In genomic region chr3:188522115-188522514, GRCh38 we compare ENCODE assay signal across 24 cellular contexts.
DNase-seq lines count a peak whose midpoint lies in the region; ATAC-seq, FAIRE-seq and TF ChIP-seq lines count a peak whose summit lies in the region.
"Had no signal": no experiment of that assay in that cellular context is flagged by ENCODE, and none has a peak within 500 bp of the region (broad histone marks: within the 10 kb centered on the region; RNA-seq: fewer than 3 reads in every experiment).

No MANE protein-coding gene starts in this region.

- H2AFZ ChIP-seq in HepG2 (ENCODE audit: low read length), result no peak overlapping the region

- TF ChIP-seq EP300 in HepG2 (IDR thresholded peaks at IDR 0.05; ENCODE audit: low read depth in 2 of 2, low read length in 2 of 2) (no peak), HepG2 (CRISPR knock-in tag; IDR thresholded peaks at IDR 0.05; ENCODE audit: borderline replicate concordance) (no peak)

- H3K36me3 Mint-ChIP-seq in activated T-cell treated with anti-CD3 and anti-CD28 coated beads, Interleukin-2, amount 50 U/mL, for 72 hours (ENCODE audit: insufficient read depth in 2 of 2), result peaks cover 0 to 9% of the 10 kb centered on the region in 2 donors

- WGBS in liver, result 31% methylated on average over 3 of the region's 3 CpGs
- 95% methylated on average over 3 of the region's 3 CpGs for WGBS in HepG2 (ENCODE audit: low lambda C conversion rate)

- H4K20me1 ChIP-seq in HepG2 (ENCODE audit: insufficient read depth, low read length), result no peaks in the 10 kb centered on the region
- H4K20me1 ChIP-seq: BLaER1 treated with 17β-estradiol and CSF1 and Interleukin-3, amounts not matched to agents 10 nM and 100 nM had no signal

- H3K27ac ChIP-seq in liver (ENCODE audit: low read depth in 1 of 2, low read length in 2 of 2) (peak overlapping the region; percentile 21 to 23), HepG2 (ENCODE audit: extremely low read length, insufficient read depth, low read length) (no peak overlapping the region), tibial artery (peak overlapping the region; percentile 21 to 50)
- H3K27ac ChIP-seq: 22Rv1, A549, C4-2B had no signal

- in situ Hi-C loops in HepG2 (cut with HindIII; ENCODE audit: extremely low pct_ligation_motif_present, low pct_unique_long_range_greater_than_20kb), result no loop called here

- no peak overlapping the region for H3K4me2 ChIP-seq in HepG2 (ENCODE audit: low read depth, low read length)
- H3K4me2 ChIP-seq: A549 had no signal

- H3K4me3 Mint-ChIP-seq in activated T-cell treated with anti-CD3 and anti-CD28 coated beads, Interleukin-2, amount 50 U/mL, for 72 hours, result no peak overlapping the region
- H3K4me3 Mint-ChIP-seq: B cell; CD4-positive, alpha-beta T cell; CD8-positive, alpha-beta T cell had no signal

- peaks cover 0 to 3% of the 10 kb centered on the region in 2 donors for H3K9me3 Mint-ChIP-seq in activated T-cell treated with anti-CD3 and anti-CD28 coated beads, Interleukin-2, amount 50 U/mL, for 72 hours
- H3K9me3 Mint-ChIP-seq: CD4-positive, alpha-beta T cell; CD8-positive, alpha-beta T cell had no signal

- TF ChIP-seq CTCF in liver (IDR thresholded peaks at IDR 0.05; ENCODE audit: low read depth, low read length, missing input control), result no peak
- no peak for TF ChIP-seq CTCF in HepG2 (CRISPR knock-in tag; IDR thresholded peaks at IDR 0.05)
- no peak for TF ChIP-seq CTCF in tibial artery (IDR thresholded peaks at IDR 0.05)

- POLR2A ChIA-PET in HepG2 (lab: Yijun Ruan, JAX), result no interaction called here

- no peaks in the 10 kb centered on the region for H3K79me2 ChIP-seq in HepG2 (ENCODE audit: insufficient read depth, low read length)

- DNase-seq in activated T-cell treated with anti-CD3 and anti-CD28 coated beads, Interleukin-2, amount 50 U/mL, for 72 hours, result no peak
- DNase-seq in activated T-cell treated with anti-CD3 and anti-CD28 coated beads, Interleukin-2, amount 50 U/mL, for 1 hour, result no peak
- DNase-seq in HepG2 (ENCODE audit: low spot score), result no peak
- no peak for DNase-seq in left lobe of liver (ENCODE audit: low spot score)
- DNase-seq in tibial artery, result no peak
- DNase-seq: AML-193; Caco-2; Calu3; CD4-positive, alpha-beta T cell; CD8-positive, alpha-beta T cell; DMS79 treated with DMSO at 0.1 percent for 48 hours; GF-D8 had no signal

- H3K36me3 ChIP-seq in liver (ENCODE audit: control insufficient read depth in 4 of 4, insufficient read depth in 3 of 4, low read depth in 1 of 4, low read length in 3 of 4), result peaks cover 0 to 8% (median 2%) of the 10 kb centered on the region in 4 donors
- H3K36me3 ChIP-seq in HepG2 (replicated peaks in 1 of 2; ENCODE audit: control insufficient read depth in 1 of 2, insufficient read depth in 2 of 2, low read length in 2 of 2), result peaks cover 3 to 9% of the 10 kb centered on the region in 2 experiments
- peaks cover 4 to 24% (median 22%) of the 10 kb centered on the region in 3 donors for H3K36me3 ChIP-seq in tibial artery

- H3K4me3 ChIP-seq in liver (ENCODE audit: low read depth in 1 of 3, low read length in 3 of 3), result no peak overlapping the region
- H3K4me3 ChIP-seq in HepG2 (replicated peaks in 1 of 3; ENCODE audit: insufficient read depth in 1 of 3, low read depth in 2 of 3, low read length in 3 of 3), result no peak overlapping the region
- H3K4me3 ChIP-seq in tibial artery, result no peak overlapping the region
- H3K4me3 ChIP-seq: A549; BLaER1 treated with 17β-estradiol and CSF1 and Interleukin-3, amounts not matched to agents 10 nM and 100 nM had no signal

- no peak for ATAC-seq in activated T-cell treated with anti-CD3 and anti-CD28 coated beads, Interleukin-2, amount 50 U/mL, for 72 hours (replicated peaks in 1 of 2)
- ATAC-seq in HepG2 (no peak), left lobe of liver (peak; percentile 56), GM21737 (IDR thresholded peaks at IDR 0.05; ENCODE audit: unreplicated experiment) (no peak), HG03520 (IDR thresholded peaks at IDR 0.05; ENCODE audit: unreplicated experiment) (no peak)
- ATAC-seq: A549; CD8-positive, alpha-beta T cell had no signal

- H3K9me3 ChIP-seq in liver (ENCODE audit: control insufficient read depth in 4 of 4, low read length in 3 of 4) (no peaks in the 10 kb centered on the region), HepG2 (ENCODE audit: low read length) (no peaks in the 10 kb centered on the region), tibial artery (no peaks in the 10 kb centered on the region)
- H3K9me3 ChIP-seq: A549, Caco-2 had no signal

- FAIRE-seq in HepG2 (lab: Jason Lieb, UNC), result no peak
- FAIRE-seq: A549, D721Med, G401.6, GM12891, GM19239 had no signal

- no peaks in the 10 kb centered on the region for H3K27me3 ChIP-seq in liver (ENCODE audit: control insufficient read depth in 4 of 4, insufficient read depth in 4 of 4, low read length in 3 of 4)
- no peaks in the 10 kb centered on the region for H3K27me3 ChIP-seq in HepG2 (ENCODE audit: control insufficient read depth in 1 of 2, insufficient read depth in 2 of 2, low read length in 2 of 2)
- no peaks in the 10 kb centered on the region for H3K27me3 ChIP-seq in tibial artery
- H3K27me3 ChIP-seq: BLaER1 treated with 17β-estradiol and CSF1 and Interleukin-3, amounts not matched to agents 10 nM and 100 nM had no signal

- intact Hi-C loops in HepG2 (cut with micrococcal nuclease; ENCODE audit: unreplicated experiment), result no loop called here
- intact Hi-C loops in tibial artery (cut with DNase I; ENCODE audit: low total_unique reads), result no loop called here

- no peak for TF ChIP-seq POLR2A in HepG2 (IDR thresholded peaks at IDR 0.05; ENCODE audit: insufficient read depth in 1 of 2, low read depth in 2 of 2, low read length in 2 of 2)

- no TSS peak for BruUV-seq in HepG2 (replicated peaks; lab: Mats Ljungman, UMichigan)

- TF ChIP-seq RAD21 in liver (IDR thresholded peaks at IDR 0.05) (peak in 1 of 2 donors; percentile 51), HepG2 (CRISPR knock-in tag; IDR thresholded peaks at IDR 0.05) (no peak)

- H3K9ac ChIP-seq in liver (ENCODE audit: low read depth in 1 of 2, low read length in 2 of 2) (no peak overlapping the region), HepG2 (ENCODE audit: insufficient read depth, low read depth, low read length) (no peak overlapping the region)
- H3K9ac ChIP-seq: BLaER1 treated with 17β-estradiol and CSF1 and Interleukin-3, amounts not matched to agents 10 nM and 100 nM had no signal

- peak overlapping the region; percentile 37 for H3K27ac Mint-ChIP-seq in activated T-cell treated with anti-CD3 and anti-CD28 coated beads, Interleukin-2, amount 50 U/mL, for 72 hours
- H3K27ac Mint-ChIP-seq: B cell; CD4-positive, alpha-beta T cell; CD8-positive, alpha-beta T cell had no signal

- peaks cover 8% of the 10 kb centered on the region for H3K4me1 Mint-ChIP-seq in activated T-cell treated with anti-CD3 and anti-CD28 coated beads, Interleukin-2, amount 50 U/mL, for 72 hours (ENCODE audit: low read depth)

- no peaks in the 10 kb centered on the region for H3K27me3 Mint-ChIP-seq in activated T-cell treated with anti-CD3 and anti-CD28 coated beads, Interleukin-2, amount 50 U/mL, for 72 hours (ENCODE audit: low read depth)
- H3K27me3 Mint-ChIP-seq: B cell; CD4-positive, alpha-beta T cell had no signal

- H3K4me1 ChIP-seq in liver (ENCODE audit: control insufficient read depth in 4 of 4, insufficient read depth in 4 of 4, low read length in 3 of 4) (peaks cover 0 to 40% (median 14%) of the 10 kb centered on the region in 4 donors), HepG2 (ENCODE audit: insufficient read depth, low read length) (peaks cover 32% of the 10 kb centered on the region), tibial artery (peaks cover 0 to 96% (median 32%) of the 10 kb centered on the region in 4 donors)

- CTCF ChIA-PET in HepG2 (lab: Yijun Ruan, JAX; ENCODE audit: low intra/inter-chr PET ratio, low total read pairs), result no interaction called here

TF ChIP-seq in liver, 16 proteins besides CTCF, POLR2A, EP300 and RAD21 (continues in another document):
- no peak for TF ChIP-seq MAX (IDR thresholded peaks at IDR 0.05)

TF ChIP-seq in HepG2, 621 proteins besides CTCF, POLR2A, EP300 and RAD21 (continues in another document):
- TF ChIP-seq BCL6 (CRISPR knock-in tag; IDR thresholded peaks at IDR 0.05) (no peak), ARNT (IDR thresholded peaks at IDR 0.05) (no peak), MLXIP (CRISPR knock-in tag; IDR thresholded peaks at IDR 0.05; ENCODE audit: borderline replicate concordance) (no peak), ZNF510 (CRISPR knock-in tag; IDR thresholded peaks at IDR 0.05; ENCODE audit: low read depth) (no peak), NR2F1 (CRISPR knock-in tag; IDR thresholded peaks at IDR 0.05) (no peak), REXO4 (CRISPR knock-in tag; IDR thresholded peaks at IDR 0.05; ENCODE audit: borderline replicate concordance) (no peak), ZFP62 (CRISPR knock-in tag; IDR thresholded peaks at IDR 0.05) (no peak), GLI4 (CRISPR knock-in tag; IDR thresholded peaks at IDR 0.05; ENCODE audit: borderline replicate concordance) (no peak), TP53 (CRISPR knock-in tag; conservative IDR thresholded peaks at IDR 0.05) (no peak), KDM5A (IDR thresholded peaks at IDR 0.05; ENCODE audit: borderline replicate concordance, low read length) (no peak), NAIF1 (CRISPR knock-in tag; IDR thresholded peaks at IDR 0.05; ENCODE audit: borderline replicate concordance) (no peak), FOXJ3 (CRISPR knock-in tag; IDR thresholded peaks at IDR 0.05; ENCODE audit: borderline replicate concordance) (no peak), AGO2 (optimal IDR thresholded peaks at IDR 0.05; ENCODE audit: low read depth, low read length) (no peak), KLF11 (CRISPR knock-in tag; IDR thresholded peaks at IDR 0.05) (no peak)
